Comparison of ENCODE assay signal across 24 cellular contexts in genomic region chr4:54625391-54625790, GRCh38. TPM values are rescaled to one million over a fixed set of nuclear protein-coding genes. Genes with fewer than 3 reads are reported as not detected.
A peak's percentile ranks its signal among the peaks of the same experiment; 100 is the strongest.
DNase-seq lines count a peak whose midpoint lies in the region; ATAC-seq, FAIRE-seq and TF ChIP-seq lines count a peak whose summit lies in the region.
"Had no signal": no experiment of that assay in that cellular context is flagged by ENCODE, and none has a peak within 500 bp of the region (broad histone marks: within the 10 kb centered on the region; RNA-seq: fewer than 3 reads in every experiment).

No MANE protein-coding gene starts in this region.

- intact Hi-C loops in ovary (cut with DNase I): no loop called here

- DNase-seq in AG10803 (ENCODE audit: low read depth) (peak; percentile 30), M059J (ENCODE audit: low read depth) (peak; percentile 39), fibroblast of villous mesenchyme (ENCODE audit: low read depth) (peak; percentile 30), ovary (peak in 3 of 5 donors; percentile 42 to 71 (median 57)), NCI-H510A treated with DMSO at 0.1 percent for 48 hours (lab: John Stamatoyannopoulos, UW) (no peak), GM12891 (ENCODE audit: insufficient read length, low spot score) (no peak), brain microvascular endothelial cell (no peak)
- DNase-seq in stimulated activated naive CD8-positive, alpha-beta T cell treated with anti-CD3 and anti-CD28 coated beads, Interleukin-15, amount 100 ng/mL, for 72 hours: no peak
- DNase-seq: activated B cell treated with CpG ODN at 0.5 μM for 24 hours; activated CD4-positive, alpha-beta T cell treated with anti-CD3 and anti-CD28 coated beads, Interleukin-2, amount 50 U/mL, for 48 hours; activated CD8-positive, alpha-beta memory T cell treated with anti-CD3 and anti-CD28 coated beads, Interleukin-2, amount 50 U/mL, for 48 hours; activated naive CD8-positive, alpha-beta T cell treated with anti-CD3 and anti-CD28 coated beads for 36 hours; H9; hippocampal formation; MG63; NCI-H1436; NCI-H526; stomach; upper lobe of right lung had no signal

- peaks cover 15% of the 10 kb centered on the region for H3K4me1 ChIP-seq in ovary (ENCODE audit: insufficient read depth)
- H3K4me1 ChIP-seq: upper lobe of right lung had no signal

- H3K4me3 ChIP-seq in AG10803 (ENCODE audit: low read length) (no peak overlapping the region), fibroblast of villous mesenchyme (ENCODE audit: low read depth, low read length) (no peak overlapping the region), ovary (no peak overlapping the region), brain microvascular endothelial cell (ENCODE audit: low read depth, low read length) (no peak overlapping the region)
- H3K4me3 ChIP-seq: MG63, stomach, upper lobe of right lung had no signal

- H3K9me3 ChIP-seq in ovary: no peaks in the 10 kb centered on the region
- H3K9me3 ChIP-seq: MG63, stomach, upper lobe of right lung had no signal

- no peak for TF ChIP-seq CTCF in AG10803 (conservative IDR thresholded peaks at IDR 0.05; ENCODE audit: low read length)
- no peak for TF ChIP-seq CTCF in fibroblast of villous mesenchyme (IDR thresholded peaks at IDR 0.05; ENCODE audit: insufficient read depth, low read depth, low read length)
- no peak for TF ChIP-seq CTCF in ovary (IDR thresholded peaks at IDR 0.05)
- TF ChIP-seq CTCF in brain microvascular endothelial cell (IDR thresholded peaks at IDR 0.05; ENCODE audit: low read depth, low read length, missing control alignments): no peak

- H3K27ac ChIP-seq in ovary (peak overlapping the region in 1 of 2 donors; percentile 60), brain microvascular endothelial cell (no peak overlapping the region)
- H3K27ac ChIP-seq: upper lobe of right lung had no signal

- no peaks in the 10 kb centered on the region for H3K36me3 ChIP-seq in ovary
- no peaks in the 10 kb centered on the region for H3K36me3 ChIP-seq in brain microvascular endothelial cell (replicated peaks)
- H3K36me3 ChIP-seq: MG63, stomach, upper lobe of right lung had no signal

- ATAC-seq in stimulated activated naive CD8-positive, alpha-beta T cell treated with anti-CD3 and anti-CD28 coated beads, Interleukin-15, amount 100 ng/mL, for 72 hours: no peak
- ATAC-seq: SK-N-SH treated with all-trans-retinoic acid at 6 μM for 48 hours, upper lobe of right lung had no signal

- TF ChIP-seq EP300 in ovary (IDR thresholded peaks at IDR 0.05): no peak

- peaks cover 24% of the 10 kb centered on the region for H3K27me3 Mint-ChIP-seq in stimulated activated naive CD8-positive, alpha-beta T cell treated with anti-CD3 and anti-CD28 coated beads, Interleukin-15, amount 100 ng/mL, for 72 hours

- H3K27me3 ChIP-seq in ovary (no peaks in the 10 kb centered on the region), brain microvascular endothelial cell (replicated peaks) (no peaks in the 10 kb centered on the region)
- H3K27me3 ChIP-seq: MG63, upper lobe of right lung had no signal

- H3K4me1 Mint-ChIP-seq in stimulated activated naive CD8-positive, alpha-beta T cell treated with anti-CD3 and anti-CD28 coated beads, Interleukin-15, amount 100 ng/mL, for 72 hours: no peaks in the 10 kb centered on the region
- H3K4me1 Mint-ChIP-seq: activated B cell treated with CpG ODN at 0.5 μM for 24 hours; activated naive CD8-positive, alpha-beta T cell treated with anti-CD3 and anti-CD28 coated beads for 36 hours; brain had no signal

- no peak for TF ChIP-seq POLR2A in ovary (IDR thresholded peaks at IDR 0.05)
- TF ChIP-seq POLR2A in GM12891 (IDR thresholded peaks at IDR 0.05; ENCODE audit: low read depth, low read length): no peak

- H3K27ac Mint-ChIP-seq in stimulated activated naive CD8-positive, alpha-beta T cell treated with anti-CD3 and anti-CD28 coated beads, Interleukin-15, amount 100 ng/mL, for 72 hours: no peak overlapping the region
- H3K27ac Mint-ChIP-seq: activated B cell treated with CpG ODN at 0.5 μM for 24 hours; activated naive CD8-positive, alpha-beta T cell treated with anti-CD3 and anti-CD28 coated beads for 36 hours; activated T-helper 2 cell treated with anti-CD3 and anti-CD28 coated beads, Interferon-gamma antibody, Interleukin-2, Interleukin-4, amounts not matched to agents 10 μg/mL and 5 μg/mL and 100 μg/mL, durations not matched to agents 14 hours and 24 hours and 36 hours; brain; H9; T-helper 2 cell treated with Interferon-gamma antibody and Interleukin-4, amounts not matched to agents 5 μg/mL and 100 μg/mL, for 36 hours had no signal

- in situ Hi-C loops in brain microvascular endothelial cell (cut with HindIII; ENCODE audit: low pct_ligation_motif_present, low sequenced_read_pairs): no loop called here

- no peak for FAIRE-seq in GM12891 (lab: Jason Lieb, UNC)
- FAIRE-seq: G401.6 had no signal

- H3K9me3 Mint-ChIP-seq in stimulated activated naive CD8-positive, alpha-beta T cell treated with anti-CD3 and anti-CD28 coated beads, Interleukin-15, amount 100 ng/mL, for 72 hours: no peaks in the 10 kb centered on the region
- H3K9me3 Mint-ChIP-seq: activated B cell treated with CpG ODN at 0.5 μM for 24 hours; activated naive CD8-positive, alpha-beta T cell treated with anti-CD3 and anti-CD28 coated beads for 36 hours; activated T-helper 2 cell treated with anti-CD3 and anti-CD28 coated beads, Interferon-gamma antibody, Interleukin-2, Interleukin-4, amounts not matched to agents 10 μg/mL and 5 μg/mL and 100 μg/mL, durations not matched to agents 14 hours and 24 hours and 36 hours; H9; T-helper 2 cell treated with Interferon-gamma antibody and Interleukin-4, amounts not matched to agents 5 μg/mL and 100 μg/mL, for 36 hours had no signal

- H3K4me3 Mint-ChIP-seq in stimulated activated naive CD8-positive, alpha-beta T cell treated with anti-CD3 and anti-CD28 coated beads, Interleukin-15, amount 100 ng/mL, for 72 hours: no peak overlapping the region
- H3K4me3 Mint-ChIP-seq: activated B cell treated with CpG ODN at 0.5 μM for 24 hours; activated naive CD8-positive, alpha-beta T cell treated with anti-CD3 and anti-CD28 coated beads for 36 hours; brain; H9; T-helper 2 cell treated with Interferon-gamma antibody and Interleukin-4, amounts not matched to agents 5 μg/mL and 100 μg/mL, for 36 hours had no signal

- 3 to 6% (median 4%) methylated on average over 2 of the region's 2 CpGs for WGBS in ovary, 3 donors

TF ChIP-seq in GM12891, 5 proteins besides CTCF, POLR2A, EP300 and RAD21:
- TF ChIP-seq POU2F2 (IDR thresholded peaks at IDR 0.05; ENCODE audit: low read depth, low read length) (no peak), PAX5 (IDR thresholded peaks at IDR 0.05; ENCODE audit: insufficient read depth, low read length, severe bottlenecking) (no peak), POLR2AphosphoS5 (IDR thresholded peaks at IDR 0.05; ENCODE audit: low read depth, low read length) (no peak), TAF1 (IDR thresholded peaks at IDR 0.05; ENCODE audit: low read depth, low read length) (no peak), SPI1 (IDR thresholded peaks at IDR 0.05; ENCODE audit: low read depth, low read length) (no peak)

RNA-seq across cellular contexts. Expression of gene KIT, which starts 32.4 kb away (rescaled TPM):
- total RNA-seq in M059J (2014; rRNA removed; shearing (Covaris generic)): 0.02 TPM in 1 of 2 replicates, not detected in the other
- total RNA-seq in fibroblast of villous mesenchyme (2.2 and 5.5 TPM in 2 replicates), ovary (10 to 100 TPM in 6 of 7 donors, 1 to 10 TPM in 1; 7.0 to 61.8 (median 22.0) TPM)
- polyA plus RNA-seq in ovary: 10 to 100 TPM; 18.3 to 21.7 TPM
- 0.01 TPM for polyA plus RNA-seq in GM12891 (2012; ENCODE audit: low read depth, missing spikeins)
- total RNA-seq: activated B cell treated with CpG ODN at 0.5 μM for 24 hours had no signal

Comparison
In these comparisons a context has a peak if more than half of its experiments do, and no peak if none do; other contexts are left out.
1. DNase-seq: peak in AG10803 (single experiment), M059J (single experiment), fibroblast of villous mesenchyme (single experiment) and ovary (3 of 5); none in NCI-H510A treated with DMSO at 0.1 percent for 48 hours (single experiment), GM12891 (single experiment), brain microvascular endothelial cell (single experiment) and stimulated activated naive CD8-positive, alpha-beta T cell treated with anti-CD3 and anti-CD28 coated beads, Interleukin-15, amount 100 ng/mL, for 72 hours (0 of 2).